ENCODE assay signal across 1 cellular context in genomic region chr2:226738821-226739507, GRCh38.
TF ChIP-seq lines count a peak whose summit lies in the region.

No MANE protein-coding gene starts in this region.

TF ChIP-seq in HCT116, 20 proteins besides CTCF, POLR2A, EP300 and RAD21 (continued from another document):
- TF ChIP-seq ZBTB33 (IDR thresholded peaks at IDR 0.05; ENCODE audit: extremely low read depth, insufficient replicate concordance, low read length) (no peak), JUND (IDR thresholded peaks at IDR 0.05) (no peak)
